Comparison of ENCODE assay signal across 1 cellular context in the genomic region with DNA sequence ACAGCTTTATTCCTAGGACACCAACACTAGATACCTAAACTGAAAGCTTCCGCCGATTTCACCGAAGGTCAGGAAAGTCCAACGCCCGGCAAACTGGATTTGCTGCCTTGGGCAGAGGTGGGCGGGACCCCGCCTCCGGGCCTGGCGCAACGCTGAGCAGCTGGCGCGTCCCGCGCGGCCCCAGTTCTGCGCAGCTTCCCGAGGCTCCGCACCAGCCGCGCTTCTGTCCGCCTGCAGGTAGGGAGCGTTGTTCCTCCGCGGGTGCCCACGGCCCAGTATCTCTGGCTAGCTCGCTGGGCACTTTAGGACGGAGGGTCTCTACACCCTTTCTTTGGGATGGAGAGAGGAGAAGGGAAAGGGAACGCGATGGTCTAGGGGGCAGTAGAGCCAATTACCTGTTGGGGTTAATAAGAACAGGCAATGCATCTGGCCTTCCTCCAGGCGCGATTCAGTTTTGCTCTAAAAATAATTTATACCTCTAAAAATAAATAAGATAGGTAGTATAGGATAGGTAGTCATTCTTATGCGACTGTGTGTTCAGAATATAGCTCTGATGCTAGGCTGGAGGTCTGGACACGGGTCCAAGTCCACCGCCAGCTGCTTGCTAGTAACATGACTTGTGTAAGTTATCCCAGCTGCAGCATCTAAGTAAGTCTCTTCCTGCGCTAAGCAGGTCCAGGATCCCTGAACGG.
A peak's percentile ranks its signal among the peaks of the same experiment; 100 is the strongest.
TF ChIP-seq lines count a peak whose summit lies in the region.

Gene CD274, plus strand, starts transcription at position 183 of the 692 bp plus-strand sequence. CDS start 5,572 bp downstream, outside the sequence.

TF ChIP-seq in HepG2, 621 proteins besides CTCF, POLR2A, EP300 and RAD21 (continued from another document and continues in another):
- TF ChIP-seq DRAP1 (CRISPR knock-in tag; IDR thresholded peaks at IDR 0.05) (no peak; the same call in 1 of the 2 replicates), ZNF253 (CRISPR knock-in tag; IDR thresholded peaks at IDR 0.05; ENCODE audit: borderline replicate concordance) (no peak), IRF1 (CRISPR knock-in tag; IDR thresholded peaks at IDR 0.05; ENCODE audit: low read depth) (no peak), HMG20A (CRISPR knock-in tag; IDR thresholded peaks at IDR 0.05; ENCODE audit: borderline replicate concordance) (peak; percentile 43; the same call in 1 of the 2 replicates), EHMT2 (IDR thresholded peaks at IDR 0.05; ENCODE audit: borderline replicate concordance, low read depth, low read length) (no peak), NAIF1 (CRISPR knock-in tag; IDR thresholded peaks at IDR 0.05; ENCODE audit: borderline replicate concordance) (peak; percentile 98), ZSCAN20 (CRISPR knock-in tag; IDR thresholded peaks at IDR 0.05; ENCODE audit: borderline replicate concordance) (no peak), KAT8 (CRISPR knock-in tag; IDR thresholded peaks at IDR 0.05) (peak; percentile 81; the same call in 1 of the 2 replicates), SRSF1 (optimal IDR thresholded peaks at IDR 0.05; ENCODE audit: low read depth, low read length) (no peak), IRX3 (CRISPR knock-in tag; IDR thresholded peaks at IDR 0.05; ENCODE audit: borderline replicate concordance, low read depth) (no peak), FOSL2 (CRISPR knock-in tag; IDR thresholded peaks at IDR 0.05) (peak; percentile 35), KDM2A (CRISPR knock-in tag; IDR thresholded peaks at IDR 0.05; ENCODE audit: borderline replicate concordance, low read depth) (peak; percentile 93), ZNF329 (CRISPR knock-in tag; IDR thresholded peaks at IDR 0.05; ENCODE audit: low read depth) (no peak), RBM22 (optimal IDR thresholded peaks at IDR 0.05; ENCODE audit: low read length) (no peak), MTA1 (CRISPR knock-in tag; IDR thresholded peaks at IDR 0.05; ENCODE audit: borderline replicate concordance) (peak; percentile 39; the same call in 1 of the 2 replicates), ZNF10 (CRISPR knock-in tag; IDR thresholded peaks at IDR 0.05; ENCODE audit: borderline replicate concordance, low read depth) (no peak), ATRX (CRISPR knock-in tag; IDR thresholded peaks at IDR 0.05; ENCODE audit: borderline replicate concordance) (no peak), GPBP1L1 (CRISPR knock-in tag; IDR thresholded peaks at IDR 0.05) (no peak), ZNF570 (CRISPR knock-in tag; IDR thresholded peaks at IDR 0.05; ENCODE audit: borderline replicate concordance) (no peak), ZNF83 (CRISPR knock-in tag; IDR thresholded peaks at IDR 0.05; ENCODE audit: borderline replicate concordance) (no peak), ZNF468 (CRISPR knock-in tag; IDR thresholded peaks at IDR 0.05) (no peak), ZNF883 (CRISPR knock-in tag; IDR thresholded peaks at IDR 0.05; ENCODE audit: not compliant biosample characterization) (peak; percentile 63), SALL2 (CRISPR knock-in tag; IDR thresholded peaks at IDR 0.05) (peak; percentile 34; the same call in 1 of the 2 replicates), ZNF552 (CRISPR knock-in tag; IDR thresholded peaks at IDR 0.05; ENCODE audit: borderline replicate concordance) (no peak), KAT7 (CRISPR knock-in tag; IDR thresholded peaks at IDR 0.05; ENCODE audit: borderline replicate concordance) (0 out of 2 replicates have a peak, but pooled peaks have one; percentile 52), NFYC (CRISPR knock-in tag; IDR thresholded peaks at IDR 0.05) (peak; percentile 64), HOXA9 (CRISPR knock-in tag; IDR thresholded peaks at IDR 0.05; ENCODE audit: borderline replicate concordance) (no peak), ZNF574 (CRISPR knock-in tag; IDR thresholded peaks at IDR 0.05) (peak; percentile 97), ZNF850 (CRISPR knock-in tag; conservative IDR thresholded peaks at IDR 0.05) (no peak), ZNF460 (CRISPR knock-in tag; IDR thresholded peaks at IDR 0.05; ENCODE audit: borderline replicate concordance) (no peak), ZNF615 (CRISPR knock-in tag; IDR thresholded peaks at IDR 0.05; ENCODE audit: borderline replicate concordance) (no peak), SP2 (CRISPR knock-in tag; IDR thresholded peaks at IDR 0.05) (peak; percentile 64), RXRA (CRISPR knock-in tag; IDR thresholded peaks at IDR 0.05) (peak; percentile 67; the same call in 1 of the 2 replicates), ZNF207 (IDR thresholded peaks at IDR 0.05; ENCODE audit: borderline replicate concordance) (no peak), ZNF180 (CRISPR knock-in tag; IDR thresholded peaks at IDR 0.05; ENCODE audit: borderline replicate concordance, low read depth) (no peak), NCOA1 (CRISPR knock-in tag; IDR thresholded peaks at IDR 0.05) (no peak), ZBTB8A (CRISPR knock-in tag; IDR thresholded peaks at IDR 0.05; ENCODE audit: borderline replicate concordance, low read depth) (no peak), MTF2 (CRISPR knock-in tag; IDR thresholded peaks at IDR 0.05; ENCODE audit: borderline replicate concordance) (no peak), ZNF672 (CRISPR knock-in tag; IDR thresholded peaks at IDR 0.05) (no peak), ZNF337 (CRISPR knock-in tag; IDR thresholded peaks at IDR 0.05; ENCODE audit: borderline replicate concordance, low read depth) (0 out of 2 replicates have a peak, but pooled peaks have one; percentile 45), CENPT (CRISPR knock-in tag; IDR thresholded peaks at IDR 0.05; ENCODE audit: low read depth) (no peak), ZNF274 (CRISPR knock-in tag; IDR thresholded peaks at IDR 0.05) (peak; percentile 89), ADNP (CRISPR knock-in tag; IDR thresholded peaks at IDR 0.05) (peak; percentile 37; the same call in 1 of the 2 replicates)
- TF ChIP-seq, protein P1, sequence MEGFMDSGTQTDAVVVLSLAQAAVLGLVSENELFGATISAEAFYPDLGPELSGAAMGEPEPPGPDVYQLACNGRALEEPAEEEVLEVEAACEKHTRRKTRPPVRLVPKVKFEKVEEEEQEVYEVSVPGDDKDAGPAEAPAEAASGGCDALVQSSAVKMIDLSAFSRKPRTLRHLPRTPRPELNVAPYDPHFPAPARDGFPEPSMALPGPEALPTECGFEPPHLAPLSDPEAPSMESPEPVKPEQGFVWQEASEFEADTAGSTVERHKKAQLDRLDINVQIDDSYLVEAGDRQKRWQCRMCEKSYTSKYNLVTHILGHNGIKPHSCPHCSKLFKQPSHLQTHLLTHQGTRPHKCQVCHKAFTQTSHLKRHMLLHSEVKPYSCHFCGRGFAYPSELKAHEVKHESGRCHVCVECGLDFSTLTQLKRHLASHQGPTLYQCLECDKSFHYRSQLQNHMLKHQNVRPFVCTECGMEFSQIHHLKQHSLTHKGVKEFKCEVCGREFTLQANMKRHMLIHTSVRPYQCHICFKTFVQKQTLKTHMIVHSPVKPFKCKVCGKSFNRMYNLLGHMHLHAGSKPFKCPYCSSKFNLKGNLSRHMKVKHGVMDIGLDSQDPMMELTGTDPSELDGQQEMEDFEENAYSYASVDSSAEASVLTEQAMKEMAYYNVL (CRISPR knock-in tag; IDR thresholded peaks at IDR 0.05; ENCODE audit: borderline replicate concordance) = 0 out of 2 replicates have a peak, but pooled peaks have one; percentile 25
- TF ChIP-seq, protein P2, sequence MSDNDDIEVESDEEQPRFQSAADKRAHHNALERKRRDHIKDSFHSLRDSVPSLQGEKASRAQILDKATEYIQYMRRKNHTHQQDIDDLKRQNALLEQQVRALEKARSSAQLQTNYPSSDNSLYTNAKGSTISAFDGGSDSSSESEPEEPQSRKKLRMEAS (IDR thresholded peaks at IDR 0.05) = peak; percentile 90
- TF ChIP-seq, protein P3, sequence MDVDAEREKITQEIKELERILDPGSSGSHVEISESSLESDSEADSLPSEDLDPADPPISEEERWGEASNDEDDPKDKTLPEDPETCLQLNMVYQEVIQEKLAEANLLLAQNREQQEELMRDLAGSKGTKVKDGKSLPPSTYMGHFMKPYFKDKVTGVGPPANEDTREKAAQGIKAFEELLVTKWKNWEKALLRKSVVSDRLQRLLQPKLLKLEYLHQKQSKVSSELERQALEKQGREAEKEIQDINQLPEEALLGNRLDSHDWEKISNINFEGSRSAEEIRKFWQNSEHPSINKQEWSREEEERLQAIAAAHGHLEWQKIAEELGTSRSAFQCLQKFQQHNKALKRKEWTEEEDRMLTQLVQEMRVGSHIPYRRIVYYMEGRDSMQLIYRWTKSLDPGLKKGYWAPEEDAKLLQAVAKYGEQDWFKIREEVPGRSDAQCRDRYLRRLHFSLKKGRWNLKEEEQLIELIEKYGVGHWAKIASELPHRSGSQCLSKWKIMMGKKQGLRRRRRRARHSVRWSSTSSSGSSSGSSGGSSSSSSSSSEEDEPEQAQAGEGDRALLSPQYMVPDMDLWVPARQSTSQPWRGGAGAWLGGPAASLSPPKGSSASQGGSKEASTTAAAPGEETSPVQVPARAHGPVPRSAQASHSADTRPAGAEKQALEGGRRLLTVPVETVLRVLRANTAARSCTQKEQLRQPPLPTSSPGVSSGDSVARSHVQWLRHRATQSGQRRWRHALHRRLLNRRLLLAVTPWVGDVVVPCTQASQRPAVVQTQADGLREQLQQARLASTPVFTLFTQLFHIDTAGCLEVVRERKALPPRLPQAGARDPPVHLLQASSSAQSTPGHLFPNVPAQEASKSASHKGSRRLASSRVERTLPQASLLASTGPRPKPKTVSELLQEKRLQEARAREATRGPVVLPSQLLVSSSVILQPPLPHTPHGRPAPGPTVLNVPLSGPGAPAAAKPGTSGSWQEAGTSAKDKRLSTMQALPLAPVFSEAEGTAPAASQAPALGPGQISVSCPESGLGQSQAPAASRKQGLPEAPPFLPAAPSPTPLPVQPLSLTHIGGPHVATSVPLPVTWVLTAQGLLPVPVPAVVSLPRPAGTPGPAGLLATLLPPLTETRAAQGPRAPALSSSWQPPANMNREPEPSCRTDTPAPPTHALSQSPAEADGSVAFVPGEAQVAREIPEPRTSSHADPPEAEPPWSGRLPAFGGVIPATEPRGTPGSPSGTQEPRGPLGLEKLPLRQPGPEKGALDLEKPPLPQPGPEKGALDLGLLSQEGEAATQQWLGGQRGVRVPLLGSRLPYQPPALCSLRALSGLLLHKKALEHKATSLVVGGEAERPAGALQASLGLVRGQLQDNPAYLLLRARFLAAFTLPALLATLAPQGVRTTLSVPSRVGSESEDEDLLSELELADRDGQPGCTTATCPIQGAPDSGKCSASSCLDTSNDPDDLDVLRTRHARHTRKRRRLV (CRISPR knock-in tag; IDR thresholded peaks at IDR 0.05) = no peak
- TF ChIP-seq, protein P4, sequence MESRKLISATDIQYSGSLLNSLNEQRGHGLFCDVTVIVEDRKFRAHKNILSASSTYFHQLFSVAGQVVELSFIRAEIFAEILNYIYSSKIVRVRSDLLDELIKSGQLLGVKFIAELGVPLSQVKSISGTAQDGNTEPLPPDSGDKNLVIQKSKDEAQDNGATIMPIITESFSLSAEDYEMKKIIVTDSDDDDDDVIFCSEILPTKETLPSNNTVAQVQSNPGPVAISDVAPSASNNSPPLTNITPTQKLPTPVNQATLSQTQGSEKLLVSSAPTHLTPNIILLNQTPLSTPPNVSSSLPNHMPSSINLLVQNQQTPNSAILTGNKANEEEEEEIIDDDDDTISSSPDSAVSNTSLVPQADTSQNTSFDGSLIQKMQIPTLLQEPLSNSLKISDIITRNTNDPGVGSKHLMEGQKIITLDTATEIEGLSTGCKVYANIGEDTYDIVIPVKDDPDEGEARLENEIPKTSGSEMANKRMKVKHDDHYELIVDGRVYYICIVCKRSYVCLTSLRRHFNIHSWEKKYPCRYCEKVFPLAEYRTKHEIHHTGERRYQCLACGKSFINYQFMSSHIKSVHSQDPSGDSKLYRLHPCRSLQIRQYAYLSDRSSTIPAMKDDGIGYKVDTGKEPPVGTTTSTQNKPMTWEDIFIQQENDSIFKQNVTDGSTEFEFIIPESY (CRISPR knock-in tag; IDR thresholded peaks at IDR 0.05) = no peak
- TF ChIP-seq, protein P5, sequence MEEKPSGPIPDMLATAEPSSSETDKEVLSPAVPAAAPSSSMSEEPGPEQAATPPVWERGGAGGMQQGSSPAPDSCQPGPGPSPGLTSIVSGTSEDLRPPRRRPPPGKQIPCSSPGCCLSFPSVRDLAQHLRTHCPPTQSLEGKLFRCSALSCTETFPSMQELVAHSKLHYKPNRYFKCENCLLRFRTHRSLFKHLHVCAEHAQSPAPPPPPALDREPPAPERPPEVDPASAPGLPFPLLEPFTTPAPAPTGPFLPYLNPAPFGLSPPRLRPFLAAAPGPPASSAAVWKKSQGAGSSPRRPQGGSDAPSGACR (CRISPR knock-in tag; IDR thresholded peaks at IDR 0.05) = no peak
